Comparison of ENCODE assay signal across 18 cellular contexts in the genomic region with DNA sequence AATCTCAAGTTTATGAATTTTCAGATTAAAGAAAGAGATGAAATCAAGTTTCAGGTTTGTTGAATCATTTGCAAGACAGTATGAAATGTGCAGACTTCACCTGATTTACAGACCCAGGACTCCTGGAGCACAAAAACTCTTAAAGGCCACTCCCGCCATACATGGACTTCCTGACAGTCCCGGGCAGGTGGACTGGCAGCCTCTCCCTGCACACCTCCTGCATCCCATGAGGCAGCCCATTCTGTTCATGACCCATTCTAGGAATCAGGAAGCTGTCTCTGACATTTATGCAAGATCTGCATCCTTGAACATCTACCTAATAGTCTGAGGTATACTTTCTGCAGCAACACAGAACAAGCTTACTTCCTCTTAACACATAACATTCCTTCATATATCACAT. TPM values are rescaled to one million over a fixed set of nuclear protein-coding genes. Genes with fewer than 3 reads are reported as not detected.
DNase-seq lines count a peak whose midpoint lies in the region; ATAC-seq, FAIRE-seq and TF ChIP-seq lines count a peak whose summit lies in the region.
"Had no signal": no experiment of that assay in that cellular context is flagged by ENCODE, and none has a peak within 500 bp of the region (broad histone marks: within the 10 kb centered on the region; RNA-seq: fewer than 3 reads in every experiment).

No MANE protein-coding gene starts in this region.

- no peak for TF ChIP-seq CTCF in KMS-11 (conservative IDR thresholded peaks at IDR 0.05; ENCODE audit: low read depth, low read length)
- no peak for TF ChIP-seq CTCF in thyroid gland (IDR thresholded peaks at IDR 0.05)
- no peak for TF ChIP-seq CTCF in kidney (IDR thresholded peaks at IDR 0.05; ENCODE audit: borderline replicate concordance, extremely low read depth, insufficient read depth)
- TF ChIP-seq CTCF in pancreas (IDR thresholded peaks at IDR 0.05) = no peak

- H3K4me2 ChIP-seq in KMS-11 = peak overlapping the region; percentile 39

- no peak for TF ChIP-seq POLR2A in thyroid gland (IDR thresholded peaks at IDR 0.05)

- H3K79me2 ChIP-seq in KMS-11 (ENCODE audit: insufficient read depth, low read depth) = peaks cover 93% of the 10 kb centered on the region

- DNase-seq in kidney glomerular epithelial cell (lab: John Stamatoyannopoulos, UW) (peak; percentile 3), thyroid gland (no peak), kidney (no peak), pancreas (no peak), D341Med (ENCODE audit: low spot score) (no peak)
- DNase-seq: Calu3; CD4-positive, alpha-beta memory T cell; COR-L47; DMS153; DND-41; GDM1; GOT3; HFFc6 had no signal

- H3K9ac ChIP-seq in KMS-11 (peak overlapping the region; percentile 6; the same call in 1 of the 2 replicates), kidney (ENCODE audit: low read length in 2 of 2) (no peak overlapping the region)

- peak overlapping the region; percentile 87 for H3K27ac ChIP-seq in KMS-11
- peak overlapping the region; percentile 56 to 85 (median 82) for H3K27ac ChIP-seq in thyroid gland
- no peak overlapping the region for H3K27ac ChIP-seq in kidney (ENCODE audit: low read depth in 2 of 2, low read length in 2 of 2)
- H3K27ac ChIP-seq in pancreas = no peak overlapping the region

- no peaks in the 10 kb centered on the region for H4K20me1 ChIP-seq in KMS-11 (ENCODE audit: insufficient read depth)

- H3K9me3 ChIP-seq in thyroid gland (no peaks in the 10 kb centered on the region), kidney (ENCODE audit: control insufficient read depth in 1 of 2, low read length in 2 of 2) (no peaks in the 10 kb centered on the region), pancreas (no peaks in the 10 kb centered on the region)
- H3K9me3 ChIP-seq: HAP-1 had no signal

- 64 to 75% methylated on average over 2 of the region's 2 CpGs for WGBS in thyroid gland, 2 donors
- WGBS in pancreas, 2 donors = 92 to 95% methylated on average over 2 of the region's 2 CpGs

- no peak overlapping the region for H2AFZ ChIP-seq in KMS-11 (ENCODE audit: low read depth)

- no peaks in the 10 kb centered on the region for H3K27me3 ChIP-seq in KMS-11 (ENCODE audit: insufficient read depth, low read depth)
- H3K27me3 ChIP-seq in thyroid gland = no peaks in the 10 kb centered on the region
- H3K27me3 ChIP-seq in pancreas = no peaks in the 10 kb centered on the region

- H3K4me3 ChIP-seq in KMS-11 (IDR thresholded peaks at IDR 0.05; ENCODE audit: insufficient read depth, low read depth, low read length) = no peak overlapping the region
- H3K4me3 ChIP-seq in thyroid gland (replicated peaks in 1 of 3) = no peak overlapping the region
- no peak overlapping the region for H3K4me3 ChIP-seq in kidney (ENCODE audit: low read length in 2 of 2)
- H3K4me3 ChIP-seq in pancreas = no peak overlapping the region
- H3K4me3 ChIP-seq: HAP-1 had no signal

- H3K36me3 ChIP-seq in KMS-11 (ENCODE audit: insufficient read depth) = peaks cover 12% of the 10 kb centered on the region; the same call in 1 of the 2 replicates
- peaks cover 0 to 9% of the 10 kb centered on the region in 2 donors for H3K36me3 ChIP-seq in thyroid gland
- H3K36me3 ChIP-seq in kidney (ENCODE audit: control insufficient read depth in 1 of 2, insufficient read depth in 2 of 2, low read length in 2 of 2) = peaks cover 11 to 13% of the 10 kb centered on the region in 2 donors
- peaks cover 0 to 20% (median 0%) of the 10 kb centered on the region in 3 donors for H3K36me3 ChIP-seq in pancreas

- H3K4me1 ChIP-seq in KMS-11 (ENCODE audit: low read depth, poor library complexity, severe bottlenecking) (peaks cover 94% of the 10 kb centered on the region), thyroid gland (peaks cover 36 to 66% of the 10 kb centered on the region in 2 donors), kidney (ENCODE audit: control insufficient read depth in 1 of 2, insufficient read depth in 1 of 2, low read depth in 1 of 2, low read length in 2 of 2) (no peaks in the 10 kb centered on the region), pancreas (peaks cover 0 to 2% (median 0%) of the 10 kb centered on the region in 3 donors)

- no peak for ATAC-seq in pancreas

- intact Hi-C loops in thyroid gland (cut with DNase I) = no loop called here
- intact Hi-C loops in kidney (cut with DNase I) = no loop called here
- intact Hi-C loops in pancreas (cut with DNase I) = no loop called here

- no peak for FAIRE-seq in kidney (lab: Jason Lieb, UNC)
- no peak for FAIRE-seq in pancreas (lab: Jason Lieb, UNC)
- FAIRE-seq: GM12891, GM18507, H54 had no signal

RNA-seq across cellular contexts. Expression of gene DDX31, which starts 5.9 kb away (rescaled TPM):
- total RNA-seq in thyroid gland (10 to 100 TPM; 33.4 to 44.1 (median 36.0) TPM), kidney (27.6 TPM), pancreas (1 to 10 TPM; 4.9 to 8.2 (median 7.6) TPM)
- polyA plus RNA-seq in kidney (ENCODE audit: insufficient read depth, low read depth, low replicate concordance) (6.4 TPM), pancreas (10 to 100 TPM in 1 of 2 donors, 1 to 10 TPM in 1; 7.7 to 17.0 TPM)

RNA-seq across cellular contexts. Expression of gene GTF3C4, which starts 6.4 kb away (rescaled TPM):
- total RNA-seq in thyroid gland (10 to 100 TPM; 20.5 to 25.0 (median 22.1) TPM), kidney (21.0 TPM), pancreas (1 to 10 TPM; 4.0 to 8.0 (median 6.1) TPM)
- polyA plus RNA-seq in kidney (ENCODE audit: insufficient read depth, low read depth, low replicate concordance) (3.7 TPM), pancreas (1 to 10 TPM; 1.6 to 3.5 TPM)

Comparison
In these comparisons a context has a peak if more than half of its experiments do, and no peak if none do; other contexts are left out.
1. H3K27ac ChIP-seq: peak in KMS-11 (single experiment) and thyroid gland (3 of 3); none in kidney (0 of 2) and pancreas (0 of 4).